In the genomic region with DNA sequence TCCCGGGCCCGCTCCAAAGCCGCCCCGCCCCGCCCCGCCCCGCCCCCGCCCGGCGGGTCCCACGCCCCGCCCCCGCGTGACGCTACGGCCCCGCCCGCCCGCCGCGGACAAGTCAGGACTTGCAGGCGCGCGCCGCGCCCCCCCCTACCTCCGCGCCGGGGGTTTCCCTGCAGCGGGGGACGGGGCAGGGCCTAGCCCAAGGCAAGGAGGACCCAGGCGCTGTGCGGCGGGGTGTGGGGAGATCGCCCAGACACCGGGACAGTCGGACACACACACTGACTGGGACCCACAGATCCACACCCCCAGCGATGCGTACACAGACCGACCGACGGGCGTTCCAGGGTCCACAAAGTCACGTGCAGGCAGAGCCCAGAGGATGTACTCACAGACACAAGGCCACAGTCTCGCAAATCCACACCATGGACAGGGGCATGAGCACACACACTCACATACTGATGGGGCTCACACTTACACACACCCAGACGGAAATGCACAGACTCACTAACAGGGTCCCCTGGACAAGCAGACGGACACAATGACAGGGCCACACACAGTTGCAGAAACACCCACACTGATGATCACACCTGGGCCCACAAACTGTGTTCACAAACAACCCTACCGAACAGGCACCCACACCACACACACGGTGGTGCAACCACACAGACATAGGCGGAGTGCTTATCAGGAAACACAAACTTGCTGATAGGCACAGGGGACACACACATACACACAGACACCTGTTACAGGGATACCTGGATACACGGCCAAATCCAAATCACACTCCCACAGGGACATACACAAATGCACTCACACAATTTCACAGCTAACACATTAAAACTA, we compare ENCODE assay signal across 1 cellular context.
TF ChIP-seq lines count a peak whose summit lies in the region.

No MANE protein-coding gene starts in this region.

TF ChIP-seq in HepG2, 621 proteins besides CTCF, POLR2A, EP300 and RAD21 (continued from another document and continues in another):
- TF ChIP-seq, protein P1, sequence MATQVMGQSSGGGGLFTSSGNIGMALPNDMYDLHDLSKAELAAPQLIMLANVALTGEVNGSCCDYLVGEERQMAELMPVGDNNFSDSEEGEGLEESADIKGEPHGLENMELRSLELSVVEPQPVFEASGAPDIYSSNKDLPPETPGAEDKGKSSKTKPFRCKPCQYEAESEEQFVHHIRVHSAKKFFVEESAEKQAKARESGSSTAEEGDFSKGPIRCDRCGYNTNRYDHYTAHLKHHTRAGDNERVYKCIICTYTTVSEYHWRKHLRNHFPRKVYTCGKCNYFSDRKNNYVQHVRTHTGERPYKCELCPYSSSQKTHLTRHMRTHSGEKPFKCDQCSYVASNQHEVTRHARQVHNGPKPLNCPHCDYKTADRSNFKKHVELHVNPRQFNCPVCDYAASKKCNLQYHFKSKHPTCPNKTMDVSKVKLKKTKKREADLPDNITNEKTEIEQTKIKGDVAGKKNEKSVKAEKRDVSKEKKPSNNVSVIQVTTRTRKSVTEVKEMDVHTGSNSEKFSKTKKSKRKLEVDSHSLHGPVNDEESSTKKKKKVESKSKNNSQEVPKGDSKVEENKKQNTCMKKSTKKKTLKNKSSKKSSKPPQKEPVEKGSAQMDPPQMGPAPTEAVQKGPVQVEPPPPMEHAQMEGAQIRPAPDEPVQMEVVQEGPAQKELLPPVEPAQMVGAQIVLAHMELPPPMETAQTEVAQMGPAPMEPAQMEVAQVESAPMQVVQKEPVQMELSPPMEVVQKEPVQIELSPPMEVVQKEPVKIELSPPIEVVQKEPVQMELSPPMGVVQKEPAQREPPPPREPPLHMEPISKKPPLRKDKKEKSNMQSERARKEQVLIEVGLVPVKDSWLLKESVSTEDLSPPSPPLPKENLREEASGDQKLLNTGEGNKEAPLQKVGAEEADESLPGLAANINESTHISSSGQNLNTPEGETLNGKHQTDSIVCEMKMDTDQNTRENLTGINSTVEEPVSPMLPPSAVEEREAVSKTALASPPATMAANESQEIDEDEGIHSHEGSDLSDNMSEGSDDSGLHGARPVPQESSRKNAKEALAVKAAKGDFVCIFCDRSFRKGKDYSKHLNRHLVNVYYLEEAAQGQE (IDR thresholded peaks at IDR 0.05; ENCODE audit: borderline replicate concordance in 1 of 2, low read depth in 1 of 2, low read length in 2 of 2) = peak; percentile 58 to 88
- TF ChIP-seq NR2F6 (IDR thresholded peaks at IDR 0.05) (no peak), NR2F6 (CRISPR knock-in tag; IDR thresholded peaks at IDR 0.05) (peak; percentile 26; the same call in 1 of the 2 replicates), ZSCAN30 (CRISPR knock-in tag; IDR thresholded peaks at IDR 0.05) (no peak), MED1 (CRISPR knock-in tag; IDR thresholded peaks at IDR 0.05) (peak; percentile 83), SYNCRIP (IDR thresholded peaks at IDR 0.05; ENCODE audit: insufficient read depth, low read depth, low read length) (no peak), EEA1 (CRISPR knock-in tag; IDR thresholded peaks at IDR 0.05; ENCODE audit: borderline replicate concordance) (0 out of 2 replicates have a peak, but pooled peaks have one; percentile 18), ZFX (CRISPR knock-in tag; IDR thresholded peaks at IDR 0.05; ENCODE audit: low read depth) (peak; percentile 92), CAMTA2 (CRISPR knock-in tag; IDR thresholded peaks at IDR 0.05; ENCODE audit: borderline replicate concordance) (no peak), HOXA9 (CRISPR knock-in tag; IDR thresholded peaks at IDR 0.05; ENCODE audit: borderline replicate concordance) (peak; percentile 35; the same call in 1 of the 2 replicates), HDAC2 (CRISPR knock-in tag; IDR thresholded peaks at IDR 0.05) (peak; percentile 66), ZNF530 (CRISPR knock-in tag; IDR thresholded peaks at IDR 0.05; ENCODE audit: low read depth) (no peak), RFXANK (CRISPR knock-in tag; IDR thresholded peaks at IDR 0.05) (peak; percentile 48; the same call in 1 of the 2 replicates), STAT5B (CRISPR knock-in tag; IDR thresholded peaks at IDR 0.05) (no peak), HOXA5 (CRISPR knock-in tag; IDR thresholded peaks at IDR 0.05) (no peak), ZNF570 (CRISPR knock-in tag; IDR thresholded peaks at IDR 0.05; ENCODE audit: borderline replicate concordance) (no peak), FOXK1 (CRISPR knock-in tag; IDR thresholded peaks at IDR 0.05; ENCODE audit: borderline replicate concordance, low read depth) (peak; percentile 53; the same call in 1 of the 2 replicates), FOSL2 (CRISPR knock-in tag; IDR thresholded peaks at IDR 0.05) (peak; percentile 57), SAP130 (CRISPR knock-in tag; IDR thresholded peaks at IDR 0.05; ENCODE audit: low read depth) (peak; percentile 83), ZNF644 (CRISPR knock-in tag; IDR thresholded peaks at IDR 0.05; ENCODE audit: low read depth) (0 out of 2 replicates have a peak, but pooled peaks have one; percentile 27), ZBTB38 (CRISPR knock-in tag; IDR thresholded peaks at IDR 0.05) (peak; percentile 68; the same call in 1 of the 2 replicates), ZNF292 (CRISPR knock-in tag; IDR thresholded peaks at IDR 0.05; ENCODE audit: borderline replicate concordance, low read depth) (peak; percentile 44; the same call in 1 of the 2 replicates), ADNP (CRISPR knock-in tag; IDR thresholded peaks at IDR 0.05) (peak; percentile 83), TAF1 (CRISPR knock-in tag; IDR thresholded peaks at IDR 0.05) (peak; percentile 74), ISL2 (CRISPR knock-in tag; IDR thresholded peaks at IDR 0.05) (peak; percentile 76; the same call in 1 of the 2 replicates), WIZ (CRISPR knock-in tag; IDR thresholded peaks at IDR 0.05) (0 out of 2 replicates have a peak, but pooled peaks have one; percentile 34)
- TF ChIP-seq, protein P2, sequence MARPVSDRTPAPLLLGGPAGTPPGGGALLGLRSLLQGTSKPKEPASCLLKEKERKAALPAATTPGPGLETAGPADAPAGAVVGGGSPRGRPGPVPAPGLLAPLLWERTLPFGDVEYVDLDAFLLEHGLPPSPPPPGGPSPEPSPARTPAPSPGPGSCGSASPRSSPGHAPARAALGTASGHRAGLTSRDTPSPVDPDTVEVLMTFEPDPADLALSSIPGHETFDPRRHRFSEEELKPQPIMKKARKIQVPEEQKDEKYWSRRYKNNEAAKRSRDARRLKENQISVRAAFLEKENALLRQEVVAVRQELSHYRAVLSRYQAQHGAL (CRISPR knock-in tag; IDR thresholded peaks at IDR 0.05; ENCODE audit: not compliant biosample characterization) = no peak
- TF ChIP-seq, protein P3, sequence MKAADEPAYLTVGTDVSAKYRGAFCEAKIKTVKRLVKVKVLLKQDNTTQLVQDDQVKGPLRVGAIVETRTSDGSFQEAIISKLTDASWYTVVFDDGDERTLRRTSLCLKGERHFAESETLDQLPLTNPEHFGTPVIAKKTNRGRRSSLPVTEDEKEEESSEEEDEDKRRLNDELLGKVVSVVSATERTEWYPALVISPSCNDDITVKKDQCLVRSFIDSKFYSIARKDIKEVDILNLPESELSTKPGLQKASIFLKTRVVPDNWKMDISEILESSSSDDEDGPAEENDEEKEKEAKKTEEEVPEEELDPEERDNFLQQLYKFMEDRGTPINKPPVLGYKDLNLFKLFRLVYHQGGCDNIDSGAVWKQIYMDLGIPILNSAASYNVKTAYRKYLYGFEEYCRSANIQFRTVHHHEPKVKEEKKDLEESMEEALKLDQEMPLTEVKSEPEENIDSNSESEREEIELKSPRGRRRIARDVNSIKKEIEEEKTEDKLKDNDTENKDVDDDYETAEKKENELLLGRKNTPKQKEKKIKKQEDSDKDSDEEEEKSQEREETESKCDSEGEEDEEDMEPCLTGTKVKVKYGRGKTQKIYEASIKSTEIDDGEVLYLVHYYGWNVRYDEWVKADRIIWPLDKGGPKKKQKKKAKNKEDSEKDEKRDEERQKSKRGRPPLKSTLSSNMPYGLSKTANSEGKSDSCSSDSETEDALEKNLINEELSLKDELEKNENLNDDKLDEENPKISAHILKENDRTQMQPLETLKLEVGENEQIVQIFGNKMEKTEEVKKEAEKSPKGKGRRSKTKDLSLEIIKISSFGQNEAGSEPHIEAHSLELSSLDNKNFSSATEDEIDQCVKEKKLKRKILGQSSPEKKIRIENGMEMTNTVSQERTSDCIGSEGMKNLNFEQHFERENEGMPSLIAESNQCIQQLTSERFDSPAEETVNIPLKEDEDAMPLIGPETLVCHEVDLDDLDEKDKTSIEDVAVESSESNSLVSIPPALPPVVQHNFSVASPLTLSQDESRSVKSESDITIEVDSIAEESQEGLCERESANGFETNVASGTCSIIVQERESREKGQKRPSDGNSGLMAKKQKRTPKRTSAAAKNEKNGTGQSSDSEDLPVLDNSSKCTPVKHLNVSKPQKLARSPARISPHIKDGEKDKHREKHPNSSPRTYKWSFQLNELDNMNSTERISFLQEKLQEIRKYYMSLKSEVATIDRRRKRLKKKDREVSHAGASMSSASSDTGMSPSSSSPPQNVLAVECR (CRISPR knock-in tag; IDR thresholded peaks at IDR 0.05; ENCODE audit: borderline replicate concordance) = peak; percentile 82
- TF ChIP-seq, protein P4, sequence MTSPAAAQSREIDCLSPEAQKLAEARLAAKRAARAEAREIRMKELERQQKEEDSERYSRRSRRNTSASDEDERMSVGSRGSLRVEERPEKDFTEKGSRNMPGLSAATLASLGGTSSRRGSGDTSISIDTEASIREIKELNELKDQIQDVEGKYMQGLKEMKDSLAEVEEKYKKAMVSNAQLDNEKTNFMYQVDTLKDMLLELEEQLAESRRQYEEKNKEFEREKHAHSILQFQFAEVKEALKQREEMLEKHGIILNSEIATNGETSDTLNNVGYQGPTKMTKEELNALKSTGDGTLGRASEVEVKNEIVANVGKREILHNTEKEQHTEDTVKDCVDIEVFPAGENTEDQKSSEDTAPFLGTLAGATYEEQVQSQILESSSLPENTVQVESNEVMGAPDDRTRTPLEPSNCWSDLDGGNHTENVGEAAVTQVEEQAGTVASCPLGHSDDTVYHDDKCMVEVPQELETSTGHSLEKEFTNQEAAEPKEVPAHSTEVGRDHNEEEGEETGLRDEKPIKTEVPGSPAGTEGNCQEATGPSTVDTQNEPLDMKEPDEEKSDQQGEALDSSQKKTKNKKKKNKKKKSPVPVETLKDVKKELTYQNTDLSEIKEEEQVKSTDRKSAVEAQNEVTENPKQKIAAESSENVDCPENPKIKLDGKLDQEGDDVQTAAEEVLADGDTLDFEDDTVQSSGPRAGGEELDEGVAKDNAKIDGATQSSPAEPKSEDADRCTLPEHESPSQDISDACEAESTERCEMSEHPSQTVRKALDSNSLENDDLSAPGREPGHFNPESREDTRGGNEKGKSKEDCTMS (CRISPR knock-in tag; conservative IDR thresholded peaks at IDR 0.05) = no peak
- TF ChIP-seq, protein P5, sequence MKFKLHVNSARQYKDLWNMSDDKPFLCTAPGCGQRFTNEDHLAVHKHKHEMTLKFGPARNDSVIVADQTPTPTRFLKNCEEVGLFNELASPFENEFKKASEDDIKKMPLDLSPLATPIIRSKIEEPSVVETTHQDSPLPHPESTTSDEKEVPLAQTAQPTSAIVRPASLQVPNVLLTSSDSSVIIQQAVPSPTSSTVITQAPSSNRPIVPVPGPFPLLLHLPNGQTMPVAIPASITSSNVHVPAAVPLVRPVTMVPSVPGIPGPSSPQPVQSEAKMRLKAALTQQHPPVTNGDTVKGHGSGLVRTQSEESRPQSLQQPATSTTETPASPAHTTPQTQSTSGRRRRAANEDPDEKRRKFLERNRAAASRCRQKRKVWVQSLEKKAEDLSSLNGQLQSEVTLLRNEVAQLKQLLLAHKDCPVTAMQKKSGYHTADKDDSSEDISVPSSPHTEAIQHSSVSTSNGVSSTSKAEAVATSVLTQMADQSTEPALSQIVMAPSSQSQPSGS (CRISPR knock-in tag; IDR thresholded peaks at IDR 0.05) = 0 out of 2 replicates have a peak, but pooled peaks have one; percentile 31
- TF ChIP-seq, protein P6, sequence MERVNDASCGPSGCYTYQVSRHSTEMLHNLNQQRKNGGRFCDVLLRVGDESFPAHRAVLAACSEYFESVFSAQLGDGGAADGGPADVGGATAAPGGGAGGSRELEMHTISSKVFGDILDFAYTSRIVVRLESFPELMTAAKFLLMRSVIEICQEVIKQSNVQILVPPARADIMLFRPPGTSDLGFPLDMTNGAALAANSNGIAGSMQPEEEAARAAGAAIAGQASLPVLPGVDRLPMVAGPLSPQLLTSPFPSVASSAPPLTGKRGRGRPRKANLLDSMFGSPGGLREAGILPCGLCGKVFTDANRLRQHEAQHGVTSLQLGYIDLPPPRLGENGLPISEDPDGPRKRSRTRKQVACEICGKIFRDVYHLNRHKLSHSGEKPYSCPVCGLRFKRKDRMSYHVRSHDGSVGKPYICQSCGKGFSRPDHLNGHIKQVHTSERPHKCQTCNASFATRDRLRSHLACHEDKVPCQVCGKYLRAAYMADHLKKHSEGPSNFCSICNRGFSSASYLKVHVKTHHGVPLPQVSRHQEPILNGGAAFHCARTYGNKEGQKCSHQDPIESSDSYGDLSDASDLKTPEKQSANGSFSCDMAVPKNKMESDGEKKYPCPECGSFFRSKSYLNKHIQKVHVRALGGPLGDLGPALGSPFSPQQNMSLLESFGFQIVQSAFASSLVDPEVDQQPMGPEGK (CRISPR knock-in tag; IDR thresholded peaks at IDR 0.05) = peak; percentile 96
- TF ChIP-seq, protein P7, sequence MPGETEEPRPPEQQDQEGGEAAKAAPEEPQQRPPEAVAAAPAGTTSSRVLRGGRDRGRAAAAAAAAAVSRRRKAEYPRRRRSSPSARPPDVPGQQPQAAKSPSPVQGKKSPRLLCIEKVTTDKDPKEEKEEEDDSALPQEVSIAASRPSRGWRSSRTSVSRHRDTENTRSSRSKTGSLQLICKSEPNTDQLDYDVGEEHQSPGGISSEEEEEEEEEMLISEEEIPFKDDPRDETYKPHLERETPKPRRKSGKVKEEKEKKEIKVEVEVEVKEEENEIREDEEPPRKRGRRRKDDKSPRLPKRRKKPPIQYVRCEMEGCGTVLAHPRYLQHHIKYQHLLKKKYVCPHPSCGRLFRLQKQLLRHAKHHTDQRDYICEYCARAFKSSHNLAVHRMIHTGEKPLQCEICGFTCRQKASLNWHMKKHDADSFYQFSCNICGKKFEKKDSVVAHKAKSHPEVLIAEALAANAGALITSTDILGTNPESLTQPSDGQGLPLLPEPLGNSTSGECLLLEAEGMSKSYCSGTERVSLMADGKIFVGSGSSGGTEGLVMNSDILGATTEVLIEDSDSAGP (CRISPR knock-in tag; IDR thresholded peaks at IDR 0.05; ENCODE audit: borderline replicate concordance) = peak; percentile 50
- TF ChIP-seq, protein P8, sequence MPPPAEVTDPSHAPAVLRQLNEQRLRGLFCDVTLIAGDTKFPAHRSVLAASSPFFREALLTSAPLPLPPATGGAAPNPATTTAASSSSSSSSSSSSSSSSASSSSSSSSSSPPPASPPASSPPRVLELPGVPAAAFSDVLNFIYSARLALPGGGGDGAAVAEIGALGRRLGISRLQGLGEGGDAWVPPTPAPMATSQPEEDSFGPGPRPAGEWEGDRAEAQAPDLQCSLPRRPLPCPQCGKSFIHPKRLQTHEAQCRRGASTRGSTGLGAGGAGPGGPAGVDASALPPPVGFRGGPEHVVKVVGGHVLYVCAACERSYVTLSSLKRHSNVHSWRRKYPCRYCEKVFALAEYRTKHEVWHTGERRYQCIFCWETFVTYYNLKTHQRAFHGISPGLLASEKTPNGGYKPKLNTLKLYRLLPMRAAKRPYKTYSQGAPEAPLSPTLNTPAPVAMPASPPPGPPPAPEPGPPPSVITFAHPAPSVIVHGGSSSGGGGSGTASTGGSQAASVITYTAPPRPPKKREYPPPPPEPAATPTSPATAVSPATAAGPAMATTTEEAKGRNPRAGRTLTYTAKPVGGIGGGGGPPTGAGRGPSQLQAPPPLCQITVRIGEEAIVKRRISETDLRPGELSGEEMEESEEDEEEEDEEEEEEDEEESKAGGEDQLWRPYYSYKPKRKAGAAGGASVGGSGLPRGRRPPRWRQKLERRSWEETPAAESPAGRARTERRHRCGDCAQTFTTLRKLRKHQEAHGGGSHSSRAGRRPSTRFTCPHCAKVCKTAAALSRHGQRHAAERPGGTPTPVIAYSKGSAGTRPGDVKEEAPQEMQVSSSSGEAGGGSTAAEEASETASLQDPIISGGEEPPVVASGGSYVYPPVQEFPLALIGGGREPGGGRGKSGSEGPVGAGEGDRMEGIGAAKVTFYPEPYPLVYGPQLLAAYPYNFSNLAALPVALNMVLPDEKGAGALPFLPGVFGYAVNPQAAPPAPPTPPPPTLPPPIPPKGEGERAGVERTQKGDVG (CRISPR knock-in tag; IDR thresholded peaks at IDR 0.05; ENCODE audit: borderline replicate concordance) = no peak; the same call in 1 of the 2 replicates
